ENCODE assay signal across 10 cellular contexts in the genomic region with DNA sequence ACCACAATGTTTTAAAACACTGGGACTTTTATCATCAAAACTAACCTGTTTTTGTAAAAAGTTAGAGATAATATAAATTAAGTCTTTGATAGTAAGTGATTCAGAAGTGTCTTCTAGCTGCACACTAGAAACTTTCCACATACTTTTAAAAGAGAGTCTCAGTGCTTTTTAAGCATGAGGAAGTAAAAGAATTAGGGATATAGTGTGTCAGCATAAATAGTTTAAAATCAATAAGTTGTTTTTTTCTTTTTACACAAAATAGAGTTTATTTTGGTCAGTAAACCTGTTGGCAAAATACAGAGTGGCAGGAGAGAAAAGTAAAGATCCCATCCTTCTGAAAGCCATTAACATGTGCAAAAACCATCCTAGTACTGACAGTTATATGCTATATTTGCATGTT. TPM values are rescaled to one million over a fixed set of nuclear protein-coding genes. Genes with fewer than 3 reads are reported as not detected.
DNase-seq lines count a peak whose midpoint lies in the region; ATAC-seq and TF ChIP-seq lines count a peak whose summit lies in the region.
"Had no signal": no experiment of that assay in that cellular context is flagged by ENCODE, and none has a peak within 500 bp of the region (broad histone marks: within the 10 kb centered on the region; RNA-seq: fewer than 3 reads in every experiment).

No MANE protein-coding gene starts in this region.

- no peaks in the 10 kb centered on the region; the same call in 2 of the 3 replicates for H3K9me3 Mint-ChIP-seq in GM23338
- H3K9me3 Mint-ChIP-seq in activated naive CD8-positive, alpha-beta T cell treated with anti-CD3 and anti-CD28 coated beads for 36 hours, result no peaks in the 10 kb centered on the region

- H3F3A ChIP-seq in GM23338 (replicated peaks; ENCODE audit: low read depth), result peaks cover 7% of the 10 kb centered on the region; the same call in 1 of the 2 replicates

- ATAC-seq in GM23338, result no peak
- ATAC-seq in GM21390 (IDR thresholded peaks at IDR 0.05; ENCODE audit: unreplicated experiment), result no peak
- ATAC-seq in HG02610 (IDR thresholded peaks at IDR 0.05; ENCODE audit: unreplicated experiment), result no peak

- H3K4me3 Mint-ChIP-seq in GM23338, result peak overlapping the region; percentile 95
- H3K4me3 Mint-ChIP-seq in activated naive CD8-positive, alpha-beta T cell treated with anti-CD3 and anti-CD28 coated beads for 36 hours, result peak overlapping the region; percentile 92

- peaks cover 9% of the 10 kb centered on the region for H3K4me1 ChIP-seq in GM23338 (ENCODE audit: insufficient read depth)
- no peaks in the 10 kb centered on the region for H3K4me1 ChIP-seq in mesodermal cell (ENCODE audit: control insufficient read depth, insufficient read depth, low read length, poor library complexity, severe bottlenecking)

- TF ChIP-seq CTCF in 22Rv1 (IDR thresholded peaks at IDR 0.05), result no peak
- no peak for TF ChIP-seq CTCF in GM23338 (conservative IDR thresholded peaks at IDR 0.05; ENCODE audit: low read depth in 2 of 2)

- H2AFZ ChIP-seq in GM23338, result no peak overlapping the region

- no peaks in the 10 kb centered on the region for H3K27me3 ChIP-seq in GM23338 (ENCODE audit: insufficient read depth)
- H3K27me3 ChIP-seq: SJSA1 had no signal

- H3K27ac ChIP-seq in 22Rv1 (peak overlapping the region; percentile 91; the same call in 1 of the 2 replicates), GM23338 (ENCODE audit: low read depth) (no peak overlapping the region), mesodermal cell (ENCODE audit: low read depth, low read length, severe bottlenecking) (no peak overlapping the region)
- H3K27ac ChIP-seq: SJSA1 had no signal

- peaks cover 16% of the 10 kb centered on the region for H3K4me1 Mint-ChIP-seq in GM23338
- H3K4me1 Mint-ChIP-seq in activated naive CD8-positive, alpha-beta T cell treated with anti-CD3 and anti-CD28 coated beads for 36 hours, result peaks cover 19% of the 10 kb centered on the region

- H3K4me3 ChIP-seq in GM23338 (peak overlapping the region; percentile 95), mesodermal cell (ENCODE audit: extremely low read depth, insufficient read depth, low read length, poor library complexity, severe bottlenecking) (peak overlapping the region; percentile 84)
- H3K4me3 ChIP-seq: lung had no signal

- H3K9me2 ChIP-seq in GM23338 (ENCODE audit: insufficient read depth), result no peaks in the 10 kb centered on the region

- peaks cover 10% of the 10 kb centered on the region for H3K27me3 Mint-ChIP-seq in GM23338 (ENCODE audit: insufficient read depth, low read depth, poor library complexity)
- no peaks in the 10 kb centered on the region for H3K27me3 Mint-ChIP-seq in activated naive CD8-positive, alpha-beta T cell treated with anti-CD3 and anti-CD28 coated beads for 36 hours

- H3K79me2 ChIP-seq in GM23338 (replicated peaks; ENCODE audit: insufficient read depth), result peaks cover 62% of the 10 kb centered on the region

- H4K20me1 ChIP-seq in GM23338 (replicated peaks; ENCODE audit: insufficient read depth), result peaks cover 18% of the 10 kb centered on the region

- peaks cover 23% of the 10 kb centered on the region for H3K36me3 Mint-ChIP-seq in GM23338 (ENCODE audit: low read depth)
- peaks cover 9% of the 10 kb centered on the region for H3K36me3 Mint-ChIP-seq in activated naive CD8-positive, alpha-beta T cell treated with anti-CD3 and anti-CD28 coated beads for 36 hours

- no peak overlapping the region for H3K27ac Mint-ChIP-seq in GM23338
- H3K27ac Mint-ChIP-seq in activated naive CD8-positive, alpha-beta T cell treated with anti-CD3 and anti-CD28 coated beads for 36 hours, result no peak overlapping the region

- peak overlapping the region; percentile 85 for H3K4me2 ChIP-seq in GM23338

- no peaks in the 10 kb centered on the region for H3K9me3 ChIP-seq in mesodermal cell (ENCODE audit: control insufficient read depth, low read length)
- H3K9me3 ChIP-seq: SJSA1 had no signal

- H3K36me3 ChIP-seq in GM23338 (ENCODE audit: insufficient read depth), result peaks cover 3% of the 10 kb centered on the region; the same call in 1 of the 2 replicates
- peaks cover 30% of the 10 kb centered on the region for H3K36me3 ChIP-seq in mesodermal cell (ENCODE audit: control insufficient read depth, insufficient read depth, low read length)

- no peak for DNase-seq in GM23338 (ENCODE audit: low spot score)
- no peak for DNase-seq in activated naive CD8-positive, alpha-beta T cell treated with anti-CD3 and anti-CD28 coated beads for 36 hours
- no peak for DNase-seq in NCI-H2107 treated with DMSO at 0.1 percent for 48 hours (lab: John Stamatoyannopoulos, UW; ENCODE audit: unreplicated experiment)
- no peak for DNase-seq in nucleus accumbens (lab: John Stamatoyannopoulos, UW)

TF ChIP-seq in GM23338, 12 proteins besides CTCF, POLR2A, EP300 and RAD21 (continues in another document):
- TF ChIP-seq, protein P1, sequence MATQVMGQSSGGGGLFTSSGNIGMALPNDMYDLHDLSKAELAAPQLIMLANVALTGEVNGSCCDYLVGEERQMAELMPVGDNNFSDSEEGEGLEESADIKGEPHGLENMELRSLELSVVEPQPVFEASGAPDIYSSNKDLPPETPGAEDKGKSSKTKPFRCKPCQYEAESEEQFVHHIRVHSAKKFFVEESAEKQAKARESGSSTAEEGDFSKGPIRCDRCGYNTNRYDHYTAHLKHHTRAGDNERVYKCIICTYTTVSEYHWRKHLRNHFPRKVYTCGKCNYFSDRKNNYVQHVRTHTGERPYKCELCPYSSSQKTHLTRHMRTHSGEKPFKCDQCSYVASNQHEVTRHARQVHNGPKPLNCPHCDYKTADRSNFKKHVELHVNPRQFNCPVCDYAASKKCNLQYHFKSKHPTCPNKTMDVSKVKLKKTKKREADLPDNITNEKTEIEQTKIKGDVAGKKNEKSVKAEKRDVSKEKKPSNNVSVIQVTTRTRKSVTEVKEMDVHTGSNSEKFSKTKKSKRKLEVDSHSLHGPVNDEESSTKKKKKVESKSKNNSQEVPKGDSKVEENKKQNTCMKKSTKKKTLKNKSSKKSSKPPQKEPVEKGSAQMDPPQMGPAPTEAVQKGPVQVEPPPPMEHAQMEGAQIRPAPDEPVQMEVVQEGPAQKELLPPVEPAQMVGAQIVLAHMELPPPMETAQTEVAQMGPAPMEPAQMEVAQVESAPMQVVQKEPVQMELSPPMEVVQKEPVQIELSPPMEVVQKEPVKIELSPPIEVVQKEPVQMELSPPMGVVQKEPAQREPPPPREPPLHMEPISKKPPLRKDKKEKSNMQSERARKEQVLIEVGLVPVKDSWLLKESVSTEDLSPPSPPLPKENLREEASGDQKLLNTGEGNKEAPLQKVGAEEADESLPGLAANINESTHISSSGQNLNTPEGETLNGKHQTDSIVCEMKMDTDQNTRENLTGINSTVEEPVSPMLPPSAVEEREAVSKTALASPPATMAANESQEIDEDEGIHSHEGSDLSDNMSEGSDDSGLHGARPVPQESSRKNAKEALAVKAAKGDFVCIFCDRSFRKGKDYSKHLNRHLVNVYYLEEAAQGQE (IDR thresholded peaks at IDR 0.05; ENCODE audit: unreplicated experiment), result no peak

RNA-seq across cellular contexts. Expression of a gene that starts 1.7 kb away (rescaled TPM):
- 89.9 and 94.8 TPM in 2 replicates for total RNA-seq in GM23338 (2014; rRNA removed; shearing (Covaris generic))
- polyA plus RNA-seq in GM23338 (2016; fragmentation: Nextera tagmentation; extraction: Ambion mirVana), result 54.3 and 72.2 TPM in 2 replicates
- 10 to 100 TPM; 60.4 to 66.1 TPM for total RNA-seq in activated naive CD8-positive, alpha-beta T cell treated with anti-CD3 and anti-CD28 coated beads for 36 hours
- polyA plus RNA-seq in mesodermal cell (2013, experiment 1 of 2), result 72.7 TPM
- polyA plus RNA-seq in mesodermal cell (2013, experiment 2 of 2), result 79.4 TPM
